16 cellular contexts compared by ENCODE assay signal in genomic region chr12:8156416-8156815, GRCh38. TPM values are rescaled to one million over a fixed set of nuclear protein-coding genes. Genes with fewer than 3 reads are reported as not detected.
DNase-seq lines count a peak whose midpoint lies in the region; ATAC-seq, FAIRE-seq and TF ChIP-seq lines count a peak whose summit lies in the region.
"Had no signal": no experiment of that assay in that cellular context is flagged by ENCODE, and none has a peak within 500 bp of the region (broad histone marks: within the 10 kb centered on the region; RNA-seq: fewer than 3 reads in every experiment).

No MANE protein-coding gene starts in this region.

- POLR2A ChIA-PET in SK-N-SH (lab: Yijun Ruan, JAX) = no interaction called here

- peaks cover 33% of the 10 kb centered on the region for H3F3A ChIP-seq in SK-N-SH (replicated peaks; ENCODE audit: insufficient read depth)
- no peaks in the 10 kb centered on the region for H3F3A ChIP-seq in smooth muscle cell (ENCODE audit: low read depth)

- no peak for TF ChIP-seq EP300 in SK-N-SH (IDR thresholded peaks at IDR 0.05; ENCODE audit: borderline replicate concordance in 1 of 2, low read depth in 1 of 2, low read length in 1 of 2)

- H3K9me2 ChIP-seq in SK-N-SH = no peaks in the 10 kb centered on the region

- no peak for TF ChIP-seq RAD21 in SK-N-SH (IDR thresholded peaks at IDR 0.05; ENCODE audit: low read length)

- ATAC-seq in HG03039 (IDR thresholded peaks at IDR 0.05; ENCODE audit: unreplicated experiment) (no peak), esophagus mucosa (no peak)
- ATAC-seq: right cardiac atrium had no signal

- CTCF ChIA-PET in SK-N-SH (lab: Yijun Ruan, JAX) = no interaction called here

- H3K4me1 ChIP-seq in SK-N-SH (ENCODE audit: control insufficient read depth in 1 of 2, insufficient read depth in 2 of 2, low read depth in 1 of 2, low read length in 1 of 2) = peaks cover 0 to 30% of the 10 kb centered on the region in 2 experiments; a peak in 1 of 4 replicates
- peaks cover 9% of the 10 kb centered on the region for H3K4me1 ChIP-seq in keratinocyte (ENCODE audit: control insufficient read depth, extremely low read depth, insufficient read depth, low read length)
- H3K4me1 ChIP-seq in smooth muscle cell (ENCODE audit: low read depth) = peaks cover 15% of the 10 kb centered on the region
- H3K4me1 ChIP-seq: esophagus muscularis mucosa had no signal

- no peak for TF ChIP-seq CTCF in SK-N-SH (IDR thresholded peaks at IDR 0.05)
- no peak for TF ChIP-seq CTCF in keratinocyte (optimal IDR thresholded peaks at IDR 0.05 in 1 of 3, IDR thresholded peaks at IDR 0.05 in 1 of 3, conservative IDR thresholded peaks at IDR 0.05 in 1 of 3; ENCODE audit: extremely low read depth in 1 of 3, insufficient read depth in 2 of 3, low read length in 3 of 3)
- no peak for TF ChIP-seq CTCF in smooth muscle cell (IDR thresholded peaks at IDR 0.05; ENCODE audit: borderline replicate concordance, insufficient read depth, poor library complexity, severe bottlenecking)

- H3K79me2 ChIP-seq in SK-N-SH (ENCODE audit: insufficient read depth) (no peaks in the 10 kb centered on the region), keratinocyte (ENCODE audit: control insufficient read depth, insufficient read depth, low read length) (no peaks in the 10 kb centered on the region), smooth muscle cell (ENCODE audit: low read depth) (no peaks in the 10 kb centered on the region)

- no peak for FAIRE-seq in keratinocyte (lab: Jason Lieb, UNC)
- FAIRE-seq: D721Med had no signal

- no peaks in the 10 kb centered on the region for H3K36me3 ChIP-seq in SK-N-SH (replicated peaks in 1 of 2; ENCODE audit: control insufficient read depth in 1 of 2, insufficient read depth in 2 of 2, low read length in 1 of 2)
- H3K36me3 ChIP-seq in keratinocyte (ENCODE audit: control insufficient read depth in 2 of 2, extremely low read depth in 1 of 2, insufficient read depth in 2 of 2, low read length in 2 of 2) = no peaks in the 10 kb centered on the region
- H3K36me3 ChIP-seq in smooth muscle cell (ENCODE audit: low read depth) = no peaks in the 10 kb centered on the region
- H3K36me3 ChIP-seq: esophagus muscularis mucosa had no signal

- dilution Hi-C loops in keratinocyte (cut with MboI; ENCODE audit: extremely low pct_ligation_motif_present, low sequenced_read_pairs) = no loop called here

- H3K4me3 ChIP-seq in SK-N-SH (ENCODE audit: low read depth in 2 of 2, low read length in 1 of 2) (no peak overlapping the region), keratinocyte (ENCODE audit: control insufficient read depth in 2 of 3, extremely low read depth in 1 of 3, insufficient read depth in 2 of 3, low read depth in 1 of 3, low read length in 3 of 3) (no peak overlapping the region), smooth muscle cell (no peak overlapping the region)
- H3K4me3 ChIP-seq: esophagus muscularis mucosa had no signal

- WGBS in SK-N-SH (ENCODE audit: low lambda C conversion rate) = 83% methylated on average over 2 of the region's 2 CpGs
- WGBS in smooth muscle cell (ENCODE audit: low lambda C conversion rate) = 90% methylated on average over 2 of the region's 2 CpGs

- H3K9ac ChIP-seq in SK-N-SH = peak overlapping the region; percentile 20; the same call in 1 of the 2 replicates
- H3K9ac ChIP-seq in keratinocyte (ENCODE audit: control insufficient read depth, extremely low read depth, insufficient read depth, low read length) = no peak overlapping the region
- peak overlapping the region; percentile 77 for H3K9ac ChIP-seq in smooth muscle cell (ENCODE audit: low read depth)
- H3K9ac ChIP-seq: KMS-11 had no signal

- peak overlapping the region; percentile 45; the same call in 1 of the 2 replicates for H3K4me2 ChIP-seq in SK-N-SH
- H3K4me2 ChIP-seq in keratinocyte (ENCODE audit: control insufficient read depth, extremely low read depth, insufficient read depth, low read depth, low read length) = peak overlapping the region; percentile 64
- H3K4me2 ChIP-seq in smooth muscle cell = peak overlapping the region; percentile 58
- H3K4me2 ChIP-seq: KMS-11 had no signal

- H3K27ac ChIP-seq in SK-N-SH (ENCODE audit: low read depth in 2 of 2, low read length in 1 of 2) = peak overlapping the region; percentile 62 to 81; a peak in 3 of 4 replicates
- peak overlapping the region; percentile 56 for H3K27ac ChIP-seq in keratinocyte (ENCODE audit: control insufficient read depth, insufficient read depth, low read length)
- H3K27ac ChIP-seq in smooth muscle cell (ENCODE audit: low read depth) = peak overlapping the region; percentile 94
- H3K27ac ChIP-seq: esophagus muscularis mucosa, KMS-11 had no signal

- no peaks in the 10 kb centered on the region for H3K27me3 ChIP-seq in SK-N-SH (ENCODE audit: insufficient read depth)
- peaks cover 3% of the 10 kb centered on the region for H3K27me3 ChIP-seq in keratinocyte (ENCODE audit: control insufficient read depth, extremely low read depth, insufficient read depth, low read length)
- no peaks in the 10 kb centered on the region for H3K27me3 ChIP-seq in smooth muscle cell (ENCODE audit: low read depth)

- H3K9me3 ChIP-seq in SK-N-SH = no peaks in the 10 kb centered on the region
- no peaks in the 10 kb centered on the region for H3K9me3 ChIP-seq in keratinocyte (ENCODE audit: control insufficient read depth, low read depth, low read length)
- H3K9me3 ChIP-seq in smooth muscle cell (replicated peaks; ENCODE audit: low read depth) = no peaks in the 10 kb centered on the region
- H3K9me3 ChIP-seq: esophagus muscularis mucosa had no signal

- H3K9me1 ChIP-seq in keratinocyte (ENCODE audit: control insufficient read depth, extremely low read depth, insufficient read depth, low read length) = no peaks in the 10 kb centered on the region

- H4K20me1 ChIP-seq in SK-N-SH (ENCODE audit: insufficient read depth) (no peaks in the 10 kb centered on the region), keratinocyte (ENCODE audit: control insufficient read depth, extremely low read depth, insufficient read depth, low read length) (no peaks in the 10 kb centered on the region), smooth muscle cell (ENCODE audit: low read depth) (no peaks in the 10 kb centered on the region)

- H2AFZ ChIP-seq in SK-N-SH (ENCODE audit: low read depth) (peak overlapping the region; percentile 74), keratinocyte (ENCODE audit: control insufficient read depth, low read length) (peak overlapping the region; percentile 84), smooth muscle cell (ENCODE audit: low read depth) (peak overlapping the region; percentile 64)

- DNase-seq in ELR (ENCODE audit: low read depth) (peak; percentile 38), SK-N-SH (no peak), keratinocyte (ENCODE audit: low read depth, low spot score) (no peak), smooth muscle cell (lab: John Stamatoyannopoulos, UW; ENCODE audit: unreplicated experiment) (no peak), putamen (ENCODE audit: low spot score) (no peak), DMS 273 (lab: John Stamatoyannopoulos, UW; ENCODE audit: unreplicated experiment) (no peak)
- DNase-seq: activated CD4-positive, alpha-beta T cell treated with anti-CD3 and anti-CD28 coated beads, Interleukin-2, amount 10 ng/mL, durations not matched to agents 24 days and 14 days; immature natural killer cell; midbrain; NCI-H748 treated with DMSO at 0.1 percent for 48 hours; right cardiac atrium had no signal

TF ChIP-seq in SK-N-SH, 30 proteins besides CTCF, POLR2A, EP300 and RAD21:
- TF ChIP-seq TEAD4 (IDR thresholded peaks at IDR 0.05; ENCODE audit: borderline replicate concordance, insufficient read depth) = no peak
- TF ChIP-seq USF2 (IDR thresholded peaks at IDR 0.05; ENCODE audit: borderline replicate concordance, low read depth, low read length) = no peak
- TF ChIP-seq FOXM1 (IDR thresholded peaks at IDR 0.05; ENCODE audit: low read depth) = no peak
- TF ChIP-seq FOSL2 (IDR thresholded peaks at IDR 0.05; ENCODE audit: borderline replicate concordance, low read depth) = no peak
- TF ChIP-seq RCOR1 (IDR thresholded peaks at IDR 0.05; ENCODE audit: low read length) = no peak

RNA-seq across cellular contexts. Expression of gene ZNF705A, which starts 0.4 kb away (rescaled TPM):
- polyA plus RNA-seq in SK-N-SH (2012; rRNA removed) = not detected in 2 replicates
- not detected in 2 replicates for polyA plus RNA-seq in SK-N-SH (2012; cell fraction: cytosol; rRNA removed)
- 0.04 TPM in 1 of 2 replicates, not detected in the other for polyA plus RNA-seq in SK-N-SH (2012; cell fraction: nucleus; rRNA removed)
- not detected in 3 replicates for polyA plus RNA-seq in keratinocyte
- polyA plus RNA-seq in keratinocyte (2011; ENCODE audit: low read depth) = not detected
- not detected in 2 replicates for polyA plus RNA-seq in keratinocyte (2011; cell fraction: cytosol; rRNA removed)
- not detected in 2 replicates for polyA plus RNA-seq in keratinocyte (2011; cell fraction: nucleus; rRNA removed)
- not detected in 2 replicates for polyA plus RNA-seq in keratinocyte (2012; ENCODE audit: low replicate concordance)
- not detected in 3 replicates for polyA minus RNA-seq in keratinocyte
- not detected for polyA minus RNA-seq in keratinocyte (2011; cell fraction: cytosol; rRNA and poly(A)+ RNA removed)
- not detected in 2 replicates for polyA minus RNA-seq in keratinocyte (2011; cell fraction: nucleus; rRNA and poly(A)+ RNA removed)
- 0.04 TPM in 1 of 2 replicates, not detected in the other for total RNA-seq in smooth muscle cell
- not detected in 2 replicates for polyA plus RNA-seq in smooth muscle cell
- not detected for total RNA-seq in esophagus mucosa
- total RNA-seq: activated CD4-positive, alpha-beta T cell treated with anti-CD3 and anti-CD28 coated beads, Interleukin-2, amount 10 ng/mL, durations not matched to agents 24 days and 14 days; esophagus muscularis mucosa; right cardiac atrium had no signal
- polyA plus RNA-seq: immature natural killer cell, right cardiac atrium had no signal

RNA-seq across cellular contexts. Expression of gene CLEC4A, which starts 33.0 kb away (rescaled TPM):
- 0.44 and 0.67 TPM in 2 replicates for polyA plus RNA-seq in SK-N-SH (2012; rRNA removed)
- 0.07 and 0.21 TPM in 2 replicates for polyA plus RNA-seq in SK-N-SH (2012; cell fraction: cytosol; rRNA removed)
- 1.7 and 3.0 TPM in 2 replicates for polyA plus RNA-seq in SK-N-SH (2012; cell fraction: nucleus; rRNA removed)
- polyA plus RNA-seq in keratinocyte = 0.28 to 0.56 TPM (median 0.31 TPM) in 3 replicates
- polyA plus RNA-seq in keratinocyte (2011; ENCODE audit: low read depth) = 1.3 TPM
- polyA plus RNA-seq in keratinocyte (2011; cell fraction: cytosol; rRNA removed) = 0.67 TPM in 1 of 2 replicates, not detected in the other
- polyA plus RNA-seq in keratinocyte (2011; cell fraction: nucleus; rRNA removed) = 1.3 and 1.4 TPM in 2 replicates
- 0.15 and 1.3 TPM in 2 replicates for polyA plus RNA-seq in keratinocyte (2012; ENCODE audit: low replicate concordance)
- not detected in 3 replicates for polyA minus RNA-seq in keratinocyte
- polyA minus RNA-seq in keratinocyte (2011; cell fraction: cytosol; rRNA and poly(A)+ RNA removed) = not detected
- 0.63 and 1.0 TPM in 2 replicates for polyA minus RNA-seq in keratinocyte (2011; cell fraction: nucleus; rRNA and poly(A)+ RNA removed)
- total RNA-seq in smooth muscle cell = 0.27 and 0.40 TPM in 2 replicates
- 1.2 and 4.5 TPM in 2 replicates for polyA plus RNA-seq in smooth muscle cell
- total RNA-seq in esophagus mucosa = 0.96 TPM
